In the genomic region with DNA sequence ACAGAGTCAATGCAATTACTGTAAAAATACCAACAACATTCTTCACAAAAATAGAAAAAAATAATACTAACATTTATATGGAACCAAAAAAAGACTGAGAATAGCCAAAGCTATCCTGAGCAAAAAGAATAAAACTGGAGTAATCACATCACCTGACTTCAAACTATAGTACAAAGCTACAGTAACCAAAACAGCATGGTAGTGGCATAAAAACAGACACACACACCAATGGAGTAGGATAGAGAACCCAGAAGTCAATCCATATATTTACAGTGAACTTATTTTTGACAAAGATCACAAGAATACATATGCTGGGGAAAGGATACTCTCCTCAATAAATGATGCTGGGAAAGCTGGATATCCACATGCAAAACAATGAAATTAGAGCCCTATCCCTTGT, we compare ENCODE assay signal across 20 cellular contexts.
DNase-seq lines count a peak whose midpoint lies in the region; ATAC-seq, FAIRE-seq and TF ChIP-seq lines count a peak whose summit lies in the region.
"Had no signal": no experiment of that assay in that cellular context is flagged by ENCODE, and none has a peak within 500 bp of the region (broad histone marks: within the 10 kb centered on the region; RNA-seq: fewer than 3 reads in every experiment).

No MANE protein-coding gene starts in this region.

- H3K36me3 ChIP-seq in HEK293 (ENCODE audit: control insufficient read depth in 2 of 2, insufficient read depth in 1 of 2, low read length in 2 of 2) (peaks cover 0 to 21% of the 10 kb centered on the region in 2 experiments), K562 (ENCODE audit: control insufficient read depth, insufficient read depth, low read length) (no peaks in the 10 kb centered on the region), endothelial cell of umbilical vein (ENCODE audit: control insufficient read depth in 2 of 2, extremely low read depth in 1 of 2, insufficient read depth in 2 of 2, low read length in 2 of 2) (no peaks in the 10 kb centered on the region)
- H3K36me3 ChIP-seq: BE2C had no signal

- TF ChIP-seq EP300 in K562 (IDR thresholded peaks at IDR 0.05; ENCODE audit: low read length) = no peak

- H3K79me2 ChIP-seq in K562 (ENCODE audit: control insufficient read depth, insufficient read depth, low read length) (no peaks in the 10 kb centered on the region), endothelial cell of umbilical vein (ENCODE audit: control insufficient read depth, insufficient read depth, low read length) (no peaks in the 10 kb centered on the region)

- CTCF ChIA-PET in HEK293 (lab: Yijun Ruan, JAX) (no interaction called here), K562 (lab: Yijun Ruan, JAX; ENCODE audit: low intra/inter-chr PET ratio) (no interaction called here), endothelial cell of umbilical vein (lab: Charles Lee) (no interaction called here), RWPE1 (lab: Yijun Ruan, JAX) (no interaction called here)

- TF ChIP-seq POLR2A in K562 (conservative IDR thresholded peaks at IDR 0.05) = no peak
- TF ChIP-seq POLR2A in endothelial cell of umbilical vein (IDR thresholded peaks at IDR 0.05; ENCODE audit: low read depth, low read length) = no peak

- H2AFZ ChIP-seq in K562 (ENCODE audit: low read depth, low read length) = no peak overlapping the region
- H2AFZ ChIP-seq in endothelial cell of umbilical vein (ENCODE audit: low read depth, low read length) = no peak overlapping the region

- no peak for ATAC-seq in K562

- H3K4me1 ChIP-seq in HEK293 (ENCODE audit: control insufficient read depth, insufficient read depth, low read length) (no peaks in the 10 kb centered on the region), K562 (replicated peaks in 1 of 2; ENCODE audit: control insufficient read depth in 2 of 2, insufficient read depth in 2 of 2, low read length in 2 of 2) (no peaks in the 10 kb centered on the region), endothelial cell of umbilical vein (ENCODE audit: control insufficient read depth, extremely low read depth, insufficient read depth, low read length) (no peaks in the 10 kb centered on the region)
- H3K4me1 ChIP-seq: BE2C, BLaER1 had no signal

- H3K4me3 ChIP-seq in HEK293 (ENCODE audit: low read depth, low read length) (no peak overlapping the region), K562 (no peak overlapping the region), endothelial cell of umbilical vein (replicated peaks in 1 of 3; ENCODE audit: insufficient read depth in 1 of 3, low read depth in 1 of 3, low read length in 3 of 3) (no peak overlapping the region)
- H3K4me3 ChIP-seq: BLaER1 had no signal

- H4K20me1 ChIP-seq in K562 (replicated peaks; ENCODE audit: control insufficient read depth, insufficient read depth, low read length) = no peaks in the 10 kb centered on the region
- no peaks in the 10 kb centered on the region for H4K20me1 ChIP-seq in endothelial cell of umbilical vein (replicated peaks; ENCODE audit: control insufficient read depth, extremely low read depth, insufficient read depth, low read length)
- H4K20me1 ChIP-seq: BLaER1 had no signal

- H3K27ac ChIP-seq in HEK293 (ENCODE audit: extremely low read depth, low read depth, low read length) (no peak overlapping the region), K562 (ENCODE audit: extremely low read depth, low read depth, low read length) (no peak overlapping the region), endothelial cell of umbilical vein (ENCODE audit: insufficient read depth, low read depth, low read length) (no peak overlapping the region), RWPE1 (no peak overlapping the region)
- H3K27ac ChIP-seq: BLaER1 had no signal

- H3K9me1 ChIP-seq in K562 (ENCODE audit: control insufficient read depth, insufficient read depth, low read length) = no peaks in the 10 kb centered on the region
- no peaks in the 10 kb centered on the region for H3K9me1 ChIP-seq in endothelial cell of umbilical vein (replicated peaks; ENCODE audit: control insufficient read depth, extremely low read depth, insufficient read depth, low read length)

- no peak for FAIRE-seq in K562 (lab: Jason Lieb, UNC)
- peak; percentile 15 for FAIRE-seq in endothelial cell of umbilical vein (lab: Jason Lieb, UNC)
- FAIRE-seq: D721Med, GM12891, GM19239 had no signal

- H3K4me2 ChIP-seq in K562 (ENCODE audit: insufficient read depth, low read length) (no peak overlapping the region), endothelial cell of umbilical vein (ENCODE audit: insufficient read depth, low read length) (no peak overlapping the region)
- H3K4me2 ChIP-seq: BLaER1 had no signal

- BruUV-seq in K562 (replicated peaks; lab: Mats Ljungman, UMichigan) = no TSS peak
- BruUV-seq in endothelial cell of umbilical vein (replicated peaks; lab: Mats Ljungman, UMichigan) = no TSS peak

- in situ Hi-C loops in K562 (cut with MboI) = no loop called here

- TF ChIP-seq RAD21 in K562 (CRISPR knock-in tag; conservative IDR thresholded peaks at IDR 0.05 in 1 of 2, IDR thresholded peaks at IDR 0.05 in 1 of 2) = no peak

- no peak for TF ChIP-seq CTCF in HEK293 (tag by site-specific recombination; IDR thresholded peaks at IDR 0.05)
- TF ChIP-seq CTCF in K562 (IDR thresholded peaks at IDR 0.05 in 2 of 3, conservative IDR thresholded peaks at IDR 0.05 in 1 of 3; ENCODE audit: insufficient read depth in 2 of 3, low read depth in 1 of 3, low read length in 3 of 3) = no peak
- TF ChIP-seq CTCF in endothelial cell of umbilical vein (IDR thresholded peaks at IDR 0.05; ENCODE audit: extremely low read depth in 1 of 2, insufficient read depth in 1 of 2, low read depth in 1 of 2, low read length in 2 of 2) = no peak
- no peak for TF ChIP-seq CTCF in RWPE1 (conservative IDR thresholded peaks at IDR 0.05; ENCODE audit: low read depth)

- POLR2A ChIA-PET in HEK293 (lab: Yijun Ruan, JAX) = no interaction called here
- POLR2A ChIA-PET in K562 (lab: Yijun Ruan, JAX) = no interaction called here
- POLR2A ChIA-PET in endothelial cell of umbilical vein (lab: Charles Lee) = no interaction called here
- POLR2A ChIA-PET in RWPE1 (lab: Yijun Ruan, JAX; ENCODE audit: low non-redundant PET) = no interaction called here

- intact Hi-C loops in K562 (cut with micrococcal nuclease) (no loop called here), endothelial cell of umbilical vein (cut with micrococcal nuclease) (no loop called here)

- H3K9ac ChIP-seq in K562 (ENCODE audit: insufficient read depth in 1 of 2, low read depth in 2 of 2, low read length in 2 of 2) (no peak overlapping the region), endothelial cell of umbilical vein (replicated peaks; ENCODE audit: extremely low read depth, insufficient read depth, low read length) (no peak overlapping the region)
- H3K9ac ChIP-seq: BLaER1 had no signal

- DNase-seq in K562 (ENCODE audit: extremely low read depth in 1 of 4, low spot score in 3 of 4) = no peak
- DNase-seq in endothelial cell of umbilical vein (ENCODE audit: low read depth, low spot score) = no peak
- no peak for DNase-seq in activated naive CD4-positive, alpha-beta T cell treated with anti-CD3 and anti-CD28 coated beads, Interleukin-2, amount 50 U/mL, for 16 hours
- DNase-seq in RWPE1 (ENCODE audit: low spot score) = no peak
- no peak for DNase-seq in activated CD4-positive, alpha-beta T cell treated with anti-CD3 and anti-CD28 coated beads for 4 hours
- DNase-seq: 8988T; ACHN; BE2C; C1 segment of cervical spinal cord; CD4-positive, alpha-beta memory T cell; CD4-positive, CD25-positive, alpha-beta regulatory T cell; CD8-positive, alpha-beta memory T cell; COR-L47; DMS79 treated with DMSO at 0.1 percent for 48 hours; GF-D8 had no signal

- no peaks in the 10 kb centered on the region for H3K9me3 ChIP-seq in HEK293 (ENCODE audit: control insufficient read depth, insufficient read depth, low read depth, low read length)
- no peaks in the 10 kb centered on the region for H3K9me3 ChIP-seq in K562 (replicated peaks; ENCODE audit: control insufficient read depth, insufficient read depth, low read depth, low read length)
- H3K9me3 ChIP-seq in endothelial cell of umbilical vein (replicated peaks; ENCODE audit: control insufficient read depth, insufficient read depth, low read length) = no peaks in the 10 kb centered on the region
- H3K9me3 ChIP-seq: BE2C had no signal

- peaks cover 0 to 3% of the 10 kb centered on the region in 2 experiments; a peak in 1 of 5 replicates for H3K27me3 ChIP-seq in K562 (ENCODE audit: control insufficient read depth in 2 of 2, insufficient read depth in 2 of 2, low read length in 2 of 2)
- H3K27me3 ChIP-seq in endothelial cell of umbilical vein (ENCODE audit: control insufficient read depth in 2 of 2, insufficient read depth in 2 of 2, low read length in 2 of 2) = no peaks in the 10 kb centered on the region
- H3K27me3 ChIP-seq: BLaER1 had no signal

- dilution Hi-C loops in endothelial cell of umbilical vein (cut with MboI; ENCODE audit: extremely low pct_ligation_motif_present, low sequenced_read_pairs) = no loop called here

TF ChIP-seq in HEK293, 187 proteins besides CTCF, POLR2A, EP300 and RAD21 (continues in another document):
- no peak for TF ChIP-seq TRIM28 (IDR thresholded peaks at IDR 0.05; ENCODE audit: borderline replicate concordance, low read length)
- TF ChIP-seq ZNF335 (tag by site-specific recombination; conservative IDR thresholded peaks at IDR 0.05) = no peak

TF ChIP-seq in K562, 482 proteins besides CTCF, POLR2A, EP300 and RAD21:
- TF ChIP-seq NR2F6 (CRISPR knock-in tag; IDR thresholded peaks at IDR 0.05) = no peak
- TF ChIP-seq ILF3 (IDR thresholded peaks at IDR 0.05; ENCODE audit: borderline replicate concordance) = no peak
- peak; percentile 59 for TF ChIP-seq RBM25 (IDR thresholded peaks at IDR 0.05; ENCODE audit: low read depth, low read length, severe bottlenecking)
- no peak for TF ChIP-seq KLF10 (CRISPR knock-in tag; IDR thresholded peaks at IDR 0.05)

TF ChIP-seq in endothelial cell of umbilical vein, 7 proteins besides CTCF, POLR2A, EP300 and RAD21:
- TF ChIP-seq FOS (IDR thresholded peaks at IDR 0.05; ENCODE audit: borderline replicate concordance, insufficient read depth, low read length) (no peak), EZH2 (IDR thresholded peaks at IDR 0.05; ENCODE audit: borderline replicate concordance, low read depth, low read length, severe bottlenecking) (no peak), POLR2AphosphoS5 (IDR thresholded peaks at IDR 0.05; ENCODE audit: insufficient read depth, low read depth, low read length) (no peak), JUN (IDR thresholded peaks at IDR 0.05; ENCODE audit: borderline replicate concordance, insufficient read depth, insufficient read length, low read depth) (no peak)
- TF ChIP-seq, protein P1, sequence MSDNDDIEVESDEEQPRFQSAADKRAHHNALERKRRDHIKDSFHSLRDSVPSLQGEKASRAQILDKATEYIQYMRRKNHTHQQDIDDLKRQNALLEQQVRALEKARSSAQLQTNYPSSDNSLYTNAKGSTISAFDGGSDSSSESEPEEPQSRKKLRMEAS (IDR thresholded peaks at IDR 0.05; ENCODE audit: insufficient read depth, insufficient read length) = no peak
